In genomic region chr21:46284077-46284644, GRCh38 we compare ENCODE assay signal across 1 cellular context.
TF ChIP-seq lines count a peak whose summit lies in the region.

No MANE protein-coding gene starts in this region.

TF ChIP-seq in GM23338, 12 proteins besides CTCF, POLR2A, EP300 and RAD21:
- TF ChIP-seq, protein P1, sequence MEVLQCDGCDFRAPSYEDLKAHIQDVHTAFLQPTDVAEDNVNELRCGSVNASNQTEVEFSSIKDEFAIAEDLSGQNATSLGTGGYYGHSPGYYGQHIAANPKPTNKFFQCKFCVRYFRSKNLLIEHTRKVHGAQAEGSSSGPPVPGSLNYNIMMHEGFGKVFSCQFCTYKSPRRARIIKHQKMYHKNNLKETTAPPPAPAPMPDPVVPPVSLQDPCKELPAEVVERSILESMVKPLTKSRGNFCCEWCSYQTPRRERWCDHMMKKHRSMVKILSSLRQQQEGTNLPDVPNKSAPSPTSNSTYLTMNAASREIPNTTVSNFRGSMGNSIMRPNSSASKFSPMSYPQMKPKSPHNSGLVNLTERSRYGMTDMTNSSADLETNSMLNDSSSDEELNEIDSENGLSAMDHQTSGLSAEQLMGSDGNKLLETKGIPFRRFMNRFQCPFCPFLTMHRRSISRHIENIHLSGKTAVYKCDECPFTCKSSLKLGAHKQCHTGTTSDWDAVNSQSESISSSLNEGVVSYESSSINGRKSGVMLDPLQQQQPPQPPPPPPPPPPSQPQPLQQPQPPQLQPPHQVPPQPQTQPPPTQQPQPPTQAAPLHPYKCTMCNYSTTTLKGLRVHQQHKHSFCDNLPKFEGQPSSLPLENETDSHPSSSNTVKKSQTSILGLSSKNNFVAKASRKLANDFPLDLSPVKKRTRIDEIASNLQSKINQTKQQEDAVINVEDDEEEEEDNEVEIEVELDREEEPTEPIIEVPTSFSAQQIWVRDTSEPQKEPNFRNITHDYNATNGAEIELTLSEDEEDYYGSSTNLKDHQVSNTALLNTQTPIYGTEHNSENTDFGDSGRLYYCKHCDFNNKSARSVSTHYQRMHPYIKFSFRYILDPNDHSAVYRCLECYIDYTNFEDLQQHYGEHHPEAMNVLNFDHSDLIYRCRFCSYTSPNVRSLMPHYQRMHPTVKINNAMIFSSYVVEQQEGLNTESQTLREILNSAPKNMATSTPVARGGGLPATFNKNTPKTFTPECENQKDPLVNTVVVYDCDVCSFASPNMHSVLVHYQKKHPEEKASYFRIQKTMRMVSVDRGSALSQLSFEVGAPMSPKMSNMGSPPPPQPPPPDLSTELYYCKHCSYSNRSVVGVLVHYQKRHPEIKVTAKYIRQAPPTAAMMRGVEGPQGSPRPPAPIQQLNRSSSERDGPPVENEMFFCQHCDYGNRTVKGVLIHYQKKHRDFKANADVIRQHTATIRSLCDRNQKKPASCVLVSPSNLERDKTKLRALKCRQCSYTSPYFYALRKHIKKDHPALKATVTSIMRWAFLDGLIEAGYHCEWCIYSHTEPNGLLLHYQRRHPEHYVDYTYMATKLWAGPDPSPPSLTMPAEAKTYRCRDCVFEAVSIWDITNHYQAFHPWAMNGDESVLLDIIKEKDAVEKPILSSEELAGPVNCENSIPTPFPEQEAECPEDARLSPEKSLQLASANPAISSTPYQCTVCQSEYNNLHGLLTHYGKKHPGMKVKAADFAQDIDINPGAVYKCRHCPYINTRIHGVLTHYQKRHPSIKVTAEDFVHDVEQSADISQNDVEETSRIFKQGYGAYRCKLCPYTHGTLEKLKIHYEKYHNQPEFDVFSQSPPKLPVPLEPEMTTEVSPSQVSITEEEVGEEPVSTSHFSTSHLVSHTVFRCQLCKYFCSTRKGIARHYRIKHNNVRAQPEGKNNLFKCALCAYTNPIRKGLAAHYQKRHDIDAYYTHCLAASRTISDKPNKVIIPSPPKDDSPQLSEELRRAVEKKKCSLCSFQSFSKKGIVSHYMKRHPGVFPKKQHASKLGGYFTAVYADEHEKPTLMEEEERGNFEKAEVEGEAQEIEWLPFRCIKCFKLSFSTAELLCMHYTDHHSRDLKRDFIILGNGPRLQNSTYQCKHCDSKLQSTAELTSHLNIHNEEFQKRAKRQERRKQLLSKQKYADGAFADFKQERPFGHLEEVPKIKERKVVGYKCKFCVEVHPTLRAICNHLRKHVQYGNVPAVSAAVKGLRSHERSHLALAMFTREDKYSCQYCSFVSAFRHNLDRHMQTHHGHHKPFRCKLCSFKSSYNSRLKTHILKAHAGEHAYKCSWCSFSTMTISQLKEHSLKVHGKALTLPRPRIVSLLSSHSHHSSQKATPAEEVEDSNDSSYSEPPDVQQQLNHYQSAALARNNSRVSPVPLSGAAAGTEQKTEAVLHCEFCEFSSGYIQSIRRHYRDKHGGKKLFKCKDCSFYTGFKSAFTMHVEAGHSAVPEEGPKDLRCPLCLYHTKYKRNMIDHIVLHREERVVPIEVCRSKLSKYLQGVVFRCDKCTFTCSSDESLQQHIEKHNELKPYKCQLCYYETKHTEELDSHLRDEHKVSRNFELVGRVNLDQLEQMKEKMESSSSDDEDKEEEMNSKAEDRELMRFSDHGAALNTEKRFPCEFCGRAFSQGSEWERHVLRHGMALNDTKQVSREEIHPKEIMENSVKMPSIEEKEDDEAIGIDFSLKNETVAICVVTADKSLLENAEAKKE (CRISPR knock-in tag; IDR thresholded peaks at IDR 0.05) = no peak
- no peak for TF ChIP-seq EZH2 (IDR thresholded peaks at IDR 0.05; ENCODE audit: low read depth, unreplicated experiment)
